In genomic region chr7:150317748-150318444, GRCh38 we compare ENCODE assay signal across 15 cellular contexts. TPM values are rescaled to one million over a fixed set of nuclear protein-coding genes. Genes with fewer than 3 reads are reported as not detected.
A peak's percentile ranks its signal among the peaks of the same experiment; 100 is the strongest.
DNase-seq lines count a peak whose midpoint lies in the region; ATAC-seq and TF ChIP-seq lines count a peak whose summit lies in the region.
"Had no signal": no experiment of that assay in that cellular context is flagged by ENCODE, and none has a peak within 500 bp of the region (broad histone marks: within the 10 kb centered on the region; RNA-seq: fewer than 3 reads in every experiment).

No MANE protein-coding gene starts in this region.

- no peak overlapping the region for H3K4me3 Mint-ChIP-seq in activated naive CD8-positive, alpha-beta T cell
- no peak overlapping the region for H3K4me3 Mint-ChIP-seq in activated naive CD8-positive, alpha-beta T cell treated with anti-CD3 and anti-CD28 coated beads for 36 hours
- H3K4me3 Mint-ChIP-seq in endodermal cell: no peak overlapping the region
- H3K4me3 Mint-ChIP-seq: activated T-helper 17 cell treated with anti-CD3 and anti-CD28 coated beads, Interleukin-2, amount 50 U/mL, for 72 hours; effector memory CD8-positive, alpha-beta T cell had no signal

- no peak overlapping the region for H3K9ac ChIP-seq in endodermal cell (ENCODE audit: extremely low read depth, low read length, poor library complexity, severe bottlenecking)

- H3K9me3 Mint-ChIP-seq in activated naive CD8-positive, alpha-beta T cell (ENCODE audit: low read depth): no peaks in the 10 kb centered on the region
- no peaks in the 10 kb centered on the region for H3K9me3 Mint-ChIP-seq in activated naive CD8-positive, alpha-beta T cell treated with anti-CD3 and anti-CD28 coated beads for 36 hours
- H3K9me3 Mint-ChIP-seq in endodermal cell: no peaks in the 10 kb centered on the region
- H3K9me3 Mint-ChIP-seq: activated T-helper 17 cell treated with anti-CD3 and anti-CD28 coated beads, Interleukin-2, amount 50 U/mL, for 72 hours; effector memory CD8-positive, alpha-beta T cell had no signal

- no peak overlapping the region for H3K27ac ChIP-seq in endodermal cell (ENCODE audit: low read depth, low read length)
- H3K27ac ChIP-seq in SJCRH30: no peak overlapping the region
- H3K27ac ChIP-seq: heart left ventricle had no signal

- 48 to 55% methylated on average over 6 to 7 of the region's 7 CpGs for WGBS in endodermal cell (ENCODE audit: insufficient coverage in 1 of 2, insufficient read length in 1 of 2), 2 experiments

- H3K4me3 ChIP-seq in endodermal cell (ENCODE audit: low read length): no peak overlapping the region
- H3K4me3 ChIP-seq in SJCRH30: no peak overlapping the region
- H3K4me3 ChIP-seq in BE2C (ENCODE audit: low read depth, low read length): no peak overlapping the region
- H3K4me3 ChIP-seq: heart left ventricle had no signal

- DNase-seq in activated naive CD8-positive, alpha-beta T cell treated with anti-CD3 and anti-CD28 coated beads for 36 hours: no peak
- DNase-seq in OCI-M1 (lab: John Stamatoyannopoulos, UW) (peak; percentile 81), endodermal cell (peak; percentile 39), stromal cell of bone marrow (ENCODE audit: low read depth) (peak; percentile 52), SJCRH30 (no peak), BE2C (no peak)
- DNase-seq: activated CD4-positive, alpha-beta T cell treated with anti-CD3 and anti-CD28 coated beads, Interleukin-2, amount 50 U/mL, for 4 hours; effector memory CD8-positive, alpha-beta T cell; heart left ventricle; NCI-H1105 treated with DMSO at 0.1 percent for 48 hours; T-helper 9 cell had no signal

- H3K4me1 ChIP-seq in endodermal cell (ENCODE audit: control insufficient read depth, insufficient read depth, low read length): no peaks in the 10 kb centered on the region
- peaks cover 22% of the 10 kb centered on the region for H3K4me1 ChIP-seq in SJCRH30
- no peaks in the 10 kb centered on the region for H3K4me1 ChIP-seq in BE2C

- peaks cover 10% of the 10 kb centered on the region for H3K36me3 Mint-ChIP-seq in activated naive CD8-positive, alpha-beta T cell
- peaks cover 26% of the 10 kb centered on the region for H3K36me3 Mint-ChIP-seq in activated naive CD8-positive, alpha-beta T cell treated with anti-CD3 and anti-CD28 coated beads for 36 hours
- no peaks in the 10 kb centered on the region for H3K36me3 Mint-ChIP-seq in endodermal cell (ENCODE audit: low read depth)

- H3K9me3 ChIP-seq in endodermal cell (ENCODE audit: control insufficient read depth, low read length) (no peaks in the 10 kb centered on the region), SJCRH30 (replicated peaks) (no peaks in the 10 kb centered on the region), BE2C (no peaks in the 10 kb centered on the region)
- H3K9me3 ChIP-seq: heart left ventricle had no signal

- H3K4me1 Mint-ChIP-seq in activated naive CD8-positive, alpha-beta T cell (ENCODE audit: low read depth): peaks cover 27% of the 10 kb centered on the region
- peaks cover 19% of the 10 kb centered on the region for H3K4me1 Mint-ChIP-seq in activated naive CD8-positive, alpha-beta T cell treated with anti-CD3 and anti-CD28 coated beads for 36 hours
- H3K4me1 Mint-ChIP-seq in endodermal cell: peaks cover 15% of the 10 kb centered on the region

- no peaks in the 10 kb centered on the region for H3K27me3 ChIP-seq in endodermal cell (ENCODE audit: control insufficient read depth, insufficient read depth, low read length, poor library complexity, severe bottlenecking)
- no peaks in the 10 kb centered on the region for H3K27me3 ChIP-seq in SJCRH30
- H3K27me3 ChIP-seq in BE2C: no peaks in the 10 kb centered on the region

- ATAC-seq in HG02970 (IDR thresholded peaks at IDR 0.05; ENCODE audit: low FRiP score, unreplicated experiment): no peak
- ATAC-seq: activated T-helper 17 cell treated with anti-CD3 and anti-CD28 coated beads, Interleukin-2, amount 50 U/mL, for 72 hours; effector memory CD8-positive, alpha-beta T cell; heart left ventricle; Right ventricle myocardium inferior had no signal

- TF ChIP-seq CTCF in endodermal cell (conservative IDR thresholded peaks at IDR 0.05): no peak
- no peak for TF ChIP-seq CTCF in BE2C (IDR thresholded peaks at IDR 0.05; ENCODE audit: low read depth, low read length)

- H3K27me3 Mint-ChIP-seq in activated naive CD8-positive, alpha-beta T cell: no peaks in the 10 kb centered on the region
- no peaks in the 10 kb centered on the region for H3K27me3 Mint-ChIP-seq in activated naive CD8-positive, alpha-beta T cell treated with anti-CD3 and anti-CD28 coated beads for 36 hours
- H3K27me3 Mint-ChIP-seq in endodermal cell (ENCODE audit: insufficient read depth): no peaks in the 10 kb centered on the region
- H3K27me3 Mint-ChIP-seq: activated T-helper 17 cell treated with anti-CD3 and anti-CD28 coated beads, Interleukin-2, amount 50 U/mL, for 72 hours; effector memory CD8-positive, alpha-beta T cell had no signal

- no peaks in the 10 kb centered on the region for H3K36me3 ChIP-seq in endodermal cell (ENCODE audit: control insufficient read depth, insufficient read depth, low read length)
- H3K36me3 ChIP-seq in SJCRH30: no peaks in the 10 kb centered on the region
- H3K36me3 ChIP-seq in BE2C: no peaks in the 10 kb centered on the region
- H3K36me3 ChIP-seq: heart left ventricle had no signal

- peak overlapping the region; percentile 38 for H3K27ac Mint-ChIP-seq in activated naive CD8-positive, alpha-beta T cell
- no peak overlapping the region for H3K27ac Mint-ChIP-seq in activated naive CD8-positive, alpha-beta T cell treated with anti-CD3 and anti-CD28 coated beads for 36 hours
- peak overlapping the region; percentile 33 for H3K27ac Mint-ChIP-seq in endodermal cell
- H3K27ac Mint-ChIP-seq: activated T-helper 17 cell treated with anti-CD3 and anti-CD28 coated beads, Interleukin-2, amount 50 U/mL, for 72 hours had no signal

RNA-seq across cellular contexts. Expression of gene LRRC61, which starts 5.3 kb away (rescaled TPM):
- 10 to 100 TPM; 23.5 to 26.1 TPM for total RNA-seq in activated naive CD8-positive, alpha-beta T cell treated with anti-CD3 and anti-CD28 coated beads for 36 hours
- total RNA-seq in endodermal cell: 10 to 100 TPM in 1 of 2 donors, under 1 TPM in 1; 0.77 to 27.0 TPM
- polyA plus RNA-seq in endodermal cell (2013, experiment 1 of 2): 24.5 TPM
- 22.8 TPM for polyA plus RNA-seq in endodermal cell (2013, experiment 2 of 2)
- not detected in 2 replicates for total RNA-seq in SJCRH30 (2014; rRNA removed; shearing (Covaris generic))
- 44.5 TPM for polyA plus RNA-seq in BE2C (2012; ENCODE audit: insufficient read depth, insufficient read length, low read depth)

RNA-seq across cellular contexts. Expression of gene ACTR3C, which starts 5.4 kb away (rescaled TPM):
- 1 to 10 TPM; 2.8 to 3.4 TPM for total RNA-seq in activated naive CD8-positive, alpha-beta T cell treated with anti-CD3 and anti-CD28 coated beads for 36 hours
- under 1 TPM in 1 of 2 donors, not detected in 1; 0.92 TPM for total RNA-seq in endodermal cell
- polyA plus RNA-seq in endodermal cell (2013, experiment 1 of 2): 0.46 TPM
- polyA plus RNA-seq in endodermal cell (2013, experiment 2 of 2): 0.25 TPM
- 1.7 and 4.6 TPM in 2 replicates for total RNA-seq in SJCRH30 (2014; rRNA removed; shearing (Covaris generic))
- polyA plus RNA-seq in BE2C (2012; ENCODE audit: insufficient read depth, insufficient read length, low read depth): 4.9 TPM

RNA-seq across cellular contexts. Expression of gene RARRES2, which starts 23.5 kb away (rescaled TPM):
- not detected for total RNA-seq in activated naive CD8-positive, alpha-beta T cell treated with anti-CD3 and anti-CD28 coated beads for 36 hours
- 10 to 100 TPM; 32.2 to 48.2 TPM for total RNA-seq in endodermal cell
- polyA plus RNA-seq in endodermal cell (2013, experiment 1 of 2): 31.3 TPM
- polyA plus RNA-seq in endodermal cell (2013, experiment 2 of 2): 24.1 TPM
- total RNA-seq in SJCRH30 (2014; rRNA removed; shearing (Covaris generic)): 68.1 and 89.7 TPM in 2 replicates
- not detected for polyA plus RNA-seq in BE2C (2012; ENCODE audit: insufficient read depth, insufficient read length, low read depth)
- total RNA-seq: activated T-helper 17 cell treated with anti-CD3 and anti-CD28 coated beads, Interleukin-2, amount 50 U/mL, for 72 hours had no signal

RNA-seq across cellular contexts. Expression of gene REPIN1, which starts 50.7 kb away (rescaled TPM):
- 10 to 100 TPM; 54.7 to 55.1 TPM for total RNA-seq in activated naive CD8-positive, alpha-beta T cell treated with anti-CD3 and anti-CD28 coated beads for 36 hours
- total RNA-seq in endodermal cell: 10 to 100 TPM; 85.4 to 94.4 TPM
- 136 TPM for polyA plus RNA-seq in endodermal cell (2013, experiment 1 of 2)
- 119 TPM for polyA plus RNA-seq in endodermal cell (2013, experiment 2 of 2)
- 174 and 183 TPM in 2 replicates for total RNA-seq in SJCRH30 (2014; rRNA removed; shearing (Covaris generic))
- 396 TPM for polyA plus RNA-seq in BE2C (2012; ENCODE audit: insufficient read depth, insufficient read length, low read depth)

Comparison
In these comparisons a context has a peak if more than half of its experiments do, and no peak if none do; other contexts are left out.
1. DNase-seq: peak in OCI-M1 (single experiment), endodermal cell (single experiment) and stromal cell of bone marrow (single experiment); none in activated naive CD8-positive, alpha-beta T cell treated with anti-CD3 and anti-CD28 coated beads for 36 hours (single experiment), SJCRH30 (0 of 2) and BE2C (single experiment).
2. RNA of gene RARRES2, which starts 23.5 kb away (total RNA-seq): 68.1 to 89.7 TPM in SJCRH30 and 32.2 to 48.2 TPM in endodermal cell; not detected in activated naive CD8-positive, alpha-beta T cell treated with anti-CD3 and anti-CD28 coated beads for 36 hours; every median in the first group is over 10 times any median in the second.